In the genomic region with DNA sequence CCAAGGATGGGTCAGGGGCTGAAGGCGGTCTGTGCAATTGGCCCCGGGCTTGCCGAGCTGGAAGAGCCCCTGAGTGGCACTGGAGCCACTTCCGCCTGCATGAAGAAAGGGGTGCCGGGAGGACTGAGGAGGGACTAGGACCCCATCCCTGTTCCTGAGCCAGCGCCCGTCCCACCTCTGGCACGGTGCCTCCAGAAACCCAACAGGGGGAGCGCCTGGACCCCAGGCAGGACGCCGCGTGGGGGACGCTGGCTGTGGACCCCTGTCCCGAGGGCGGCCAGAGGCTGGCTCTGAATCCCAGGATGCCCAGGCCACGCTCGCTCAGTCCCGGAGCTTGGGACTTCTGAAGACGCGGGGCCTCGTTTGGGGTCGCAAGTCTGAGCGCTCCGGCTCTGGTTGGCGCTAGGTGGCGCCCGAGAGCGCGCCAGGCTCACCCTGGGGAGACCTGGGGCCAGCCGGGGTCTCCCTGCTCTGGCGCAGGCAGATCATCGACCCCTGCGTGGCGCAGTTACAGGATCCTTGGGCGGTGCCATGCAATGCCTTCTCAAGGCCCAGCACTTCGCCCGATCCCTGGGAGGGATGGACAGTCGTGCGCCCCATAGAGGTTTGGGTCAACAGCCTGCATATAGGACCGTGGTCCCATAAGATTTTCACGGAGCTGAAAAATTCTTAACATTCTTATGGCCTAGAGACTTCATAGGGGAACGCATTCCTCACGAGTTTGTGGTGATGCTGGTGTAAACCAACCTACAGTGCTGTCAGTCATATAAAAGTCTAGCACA, we compare ENCODE assay signal across 8 cellular contexts. TPM values are rescaled to one million over a fixed set of nuclear protein-coding genes. Genes with fewer than 3 reads are reported as not detected.
DNase-seq lines count a peak whose midpoint lies in the region; ATAC-seq and TF ChIP-seq lines count a peak whose summit lies in the region.

No MANE protein-coding gene starts in this region.

- H3K27ac Mint-ChIP-seq in nephron progenitor cell: no peak overlapping the region

- TF ChIP-seq CTCF in nephron progenitor cell (IDR thresholded peaks at IDR 0.05) (peak; percentile 99), stomach (IDR thresholded peaks at IDR 0.05) (peak in 5 of 7 experiments; percentile 39 to 90 (median 88))

- H3K36me3 Mint-ChIP-seq in activated T-cell treated with anti-CD3 and anti-CD28 coated beads, Interleukin-2, amount 50 U/mL, for 4 hours (ENCODE audit: insufficient read depth): no peaks in the 10 kb centered on the region
- no peaks in the 10 kb centered on the region for H3K36me3 Mint-ChIP-seq in nephron progenitor cell (ENCODE audit: low read depth)

- H3K4me1 Mint-ChIP-seq in activated T-cell treated with anti-CD3 and anti-CD28 coated beads, Interleukin-2, amount 50 U/mL, for 4 hours (ENCODE audit: low read depth): peaks cover 3% of the 10 kb centered on the region
- H3K4me1 Mint-ChIP-seq in nephron progenitor cell: no peaks in the 10 kb centered on the region

- 8 to 14% (median 9%) methylated on average over 31 to 43 of the region's 43 CpGs for WGBS in stomach, 5 donors

- DNase-seq in SIG-M5 treated with dmso at 0.1 percent for 504 hours (lab: John Stamatoyannopoulos, UW; ENCODE audit: unreplicated experiment) (peak; percentile 23), SIG-M5 (lab: John Stamatoyannopoulos, UW) (no peak), NT2/D1 (ENCODE audit: low read depth, low spot score) (peak; percentile 73), fibroblast of gingiva (ENCODE audit: low read depth) (peak; percentile 80), nephron progenitor cell (peak; percentile 85), stomach (peak; percentile 40)
- peak; percentile 62 for DNase-seq in activated T-cell treated with anti-CD3 and anti-CD28 coated beads, Interleukin-2, amount 50 U/mL, for 4 hours

- no peak for TF ChIP-seq POLR2A in stomach (IDR thresholded peaks at IDR 0.05)

- TF ChIP-seq EP300 in stomach (IDR thresholded peaks at IDR 0.05): no peak

- H3K36me3 ChIP-seq in NT2/D1 (ENCODE audit: insufficient read depth, insufficient read length, low read length): no peaks in the 10 kb centered on the region
- H3K36me3 ChIP-seq in stomach: no peaks in the 10 kb centered on the region

- peak overlapping the region; percentile 54 for H3K4me3 Mint-ChIP-seq in activated T-cell treated with anti-CD3 and anti-CD28 coated beads, Interleukin-2, amount 50 U/mL, for 4 hours
- no peak overlapping the region for H3K4me3 Mint-ChIP-seq in nephron progenitor cell

- H3K27me3 ChIP-seq in NT2/D1 (ENCODE audit: insufficient read depth, insufficient read length): peaks cover 8% of the 10 kb centered on the region
- H3K27me3 ChIP-seq in stomach: peaks cover 0 to 7% (median 0%) of the 10 kb centered on the region in 3 donors

- no peaks in the 10 kb centered on the region for H3K27me3 Mint-ChIP-seq in activated T-cell treated with anti-CD3 and anti-CD28 coated beads, Interleukin-2, amount 50 U/mL, for 4 hours (ENCODE audit: low read depth)
- H3K27me3 Mint-ChIP-seq in nephron progenitor cell (ENCODE audit: low read depth, poor library complexity): peaks cover 15% of the 10 kb centered on the region

- intact Hi-C loops in stomach (cut with DNase I; ENCODE audit: low total_unique reads): no loop called here

- peaks cover 6% of the 10 kb centered on the region for H3K4me1 ChIP-seq in NT2/D1 (ENCODE audit: insufficient read depth, insufficient read length)
- H3K4me1 ChIP-seq in stomach: peaks cover 6 to 13% (median 11%) of the 10 kb centered on the region in 4 donors

- no peak overlapping the region for H3K27ac ChIP-seq in stomach

- peak; percentile 95 to 96 for ATAC-seq in activated T-cell treated with anti-CD3 and anti-CD28 coated beads, Interleukin-2, amount 50 U/mL, for 4 hours
- no peak for ATAC-seq in GM19351 (IDR thresholded peaks at IDR 0.05; ENCODE audit: unreplicated experiment)

- H3K9me3 ChIP-seq in NT2/D1 (ENCODE audit: insufficient read depth, low read length): peaks cover 4% of the 10 kb centered on the region; the same call in 1 of the 2 replicates
- no peaks in the 10 kb centered on the region for H3K9me3 ChIP-seq in stomach

- H3K9ac ChIP-seq in NT2/D1 (ENCODE audit: insufficient read length, low read depth): peak overlapping the region; percentile 72

- H3K4me3 ChIP-seq in NT2/D1 (ENCODE audit: insufficient read length, low read depth): peak overlapping the region; percentile 22
- H3K4me3 ChIP-seq in stomach: peak overlapping the region; percentile 48 to 50 (median 50)

- no peaks in the 10 kb centered on the region for H3K9me3 Mint-ChIP-seq in activated T-cell treated with anti-CD3 and anti-CD28 coated beads, Interleukin-2, amount 50 U/mL, for 4 hours
- H3K9me3 Mint-ChIP-seq in nephron progenitor cell: peaks cover 24% of the 10 kb centered on the region

RNA-seq across cellular contexts. Expression of gene CREBBP, which starts 58.5 kb away (rescaled TPM):
- total RNA-seq in activated T-cell treated with anti-CD3 and anti-CD28 coated beads, Interleukin-2, amount 50 U/mL, for 4 hours: 10 to 100 TPM; 44.7 to 47.2 (median 45.3) TPM
- total RNA-seq in stomach: 100 to 1,000 TPM in 2 of 5 donors, 10 to 100 TPM in 3; 75.5 to 116 (median 91.1) TPM
- 1 to 10 TPM; 6.7 to 9.3 (median 6.8) TPM for polyA plus RNA-seq in stomach
